Comparison of ENCODE assay signal across 8 cellular contexts in genomic region chr19:35673121-35673804, GRCh38. TPM values are rescaled to one million over a fixed set of nuclear protein-coding genes. Genes with fewer than 3 reads are reported as not detected.
DNase-seq lines count a peak whose midpoint lies in the region; ATAC-seq and TF ChIP-seq lines count a peak whose summit lies in the region.

No MANE protein-coding gene starts in this region.

- no peaks in the 10 kb centered on the region for H4K20me1 ChIP-seq in PC-3 (ENCODE audit: low read length)

- H3K4me1 Mint-ChIP-seq in CD14-positive monocyte, result peaks cover 6% of the 10 kb centered on the region
- H3K4me1 Mint-ChIP-seq in endodermal cell, result peaks cover 2% of the 10 kb centered on the region
- peaks cover 3 to 10% (median 7%) of the 10 kb centered on the region in 3 donors for H3K4me1 Mint-ChIP-seq in naive B cell

- H3K27me3 ChIP-seq in endodermal cell (ENCODE audit: control insufficient read depth, insufficient read depth, low read length, poor library complexity, severe bottlenecking), result peaks cover 22% of the 10 kb centered on the region
- H3K27me3 ChIP-seq in upper lobe of left lung, result peaks cover 0 to 11% (median 4%) of the 10 kb centered on the region in 4 donors
- H3K27me3 ChIP-seq in PC-3 (ENCODE audit: low read length), result 0 out of 2 replicates have a peak, but pooled peaks cover 7% of the 10 kb centered on the region

- no peak for TF ChIP-seq EP300 in upper lobe of left lung (IDR thresholded peaks at IDR 0.05)

- H3K79me2 ChIP-seq in PC-3 (ENCODE audit: low read length), result no peaks in the 10 kb centered on the region

- no peak for TF ChIP-seq CTCF in CD14-positive monocyte (IDR thresholded peaks at IDR 0.05)
- no peak for TF ChIP-seq CTCF in endodermal cell (conservative IDR thresholded peaks at IDR 0.05)
- no peak for TF ChIP-seq CTCF in upper lobe of left lung (IDR thresholded peaks at IDR 0.05)
- TF ChIP-seq CTCF in PC-3 (conservative IDR thresholded peaks at IDR 0.05; ENCODE audit: low read depth, low read length), result no peak

- H3K4me1 ChIP-seq in endodermal cell (ENCODE audit: control insufficient read depth, insufficient read depth, low read length) (no peaks in the 10 kb centered on the region), upper lobe of left lung (peaks cover 6 to 9% (median 6%) of the 10 kb centered on the region in 4 donors), PC-3 (ENCODE audit: insufficient read depth, low read length) (no peaks in the 10 kb centered on the region)

- H3K9me3 ChIP-seq in endodermal cell (ENCODE audit: control insufficient read depth, low read length) (no peaks in the 10 kb centered on the region), upper lobe of left lung (no peaks in the 10 kb centered on the region), PC-3 (ENCODE audit: low read length) (no peaks in the 10 kb centered on the region)

- H3K27me3 Mint-ChIP-seq in CD14-positive monocyte (ENCODE audit: low read depth in 3 of 3), result peaks cover 54 to 66% (median 59%) of the 10 kb centered on the region in 3 donors
- peaks cover 57% of the 10 kb centered on the region for H3K27me3 Mint-ChIP-seq in endodermal cell (ENCODE audit: insufficient read depth)
- peaks cover 22 to 64% (median 58%) of the 10 kb centered on the region in 3 donors for H3K27me3 Mint-ChIP-seq in naive B cell

- CTCF ChIA-PET in PC-3 (lab: Charles Lee), result no interaction called here

- H3K4me2 ChIP-seq in PC-3 (ENCODE audit: low read length), result no peak overlapping the region

- intact Hi-C loops in CD14-positive monocyte (cut with micrococcal nuclease), result no loop called here
- intact Hi-C loops in PC-3 (cut with micrococcal nuclease), result no loop called here

- H3K4me3 ChIP-seq in endodermal cell (ENCODE audit: low read length) (peak overlapping the region; percentile 75), upper lobe of left lung (peak overlapping the region in 3 of 4 donors; percentile 10 to 42 (median 41)), PC-3 (ENCODE audit: low read length) (no peak overlapping the region)

- H3K9me3 Mint-ChIP-seq in CD14-positive monocyte (peaks cover 0 to 9% (median 0%) of the 10 kb centered on the region in 7 donors), endodermal cell (no peaks in the 10 kb centered on the region), naive B cell (peaks cover 0 to 4% (median 0%) of the 10 kb centered on the region in 7 donors)

- H3K4me3 Mint-ChIP-seq in CD14-positive monocyte (peak overlapping the region; percentile 37 to 77), endodermal cell (peak overlapping the region; percentile 60), naive B cell (peak overlapping the region; percentile 61 to 79 (median 73))

- H3K27ac ChIP-seq in endodermal cell (ENCODE audit: low read depth, low read length) (no peak overlapping the region), upper lobe of left lung (no peak overlapping the region), PC-3 (ENCODE audit: low read length) (no peak overlapping the region)

- no peaks in the 10 kb centered on the region for H3K36me3 Mint-ChIP-seq in CD14-positive monocyte
- no peaks in the 10 kb centered on the region for H3K36me3 Mint-ChIP-seq in endodermal cell (ENCODE audit: low read depth)
- H3K36me3 Mint-ChIP-seq in naive B cell, result peaks cover 0 to 6% of the 10 kb centered on the region in 2 donors

- H3K9me2 ChIP-seq in PC-3 (replicated peaks; ENCODE audit: low read length), result no peaks in the 10 kb centered on the region

- no peak overlapping the region for H2AFZ ChIP-seq in PC-3 (ENCODE audit: low read length)

- 7 to 11% methylated on average over 13 to 39 of the region's 39 CpGs for WGBS in endodermal cell (ENCODE audit: insufficient coverage in 1 of 2, insufficient read length in 1 of 2), 2 experiments
- WGBS in upper lobe of left lung, 2 donors, result 5 to 6% methylated on average over 30 to 39 of the region's 39 CpGs

- no TSS peak for BruUV-seq in PC-3 (replicated peaks; lab: Mats Ljungman, UMichigan)

- POLR2A ChIA-PET in PC-3 (lab: Charles Lee; ENCODE audit: unreplicated experiment), result no interaction called here

- peak overlapping the region in 1 of 7 donors; percentile 30 for H3K27ac Mint-ChIP-seq in CD14-positive monocyte
- H3K27ac Mint-ChIP-seq in endodermal cell, result no peak overlapping the region
- no peak overlapping the region for H3K27ac Mint-ChIP-seq in naive B cell

- H3K9ac ChIP-seq in endodermal cell (ENCODE audit: extremely low read depth, low read length, poor library complexity, severe bottlenecking) (no peak overlapping the region), PC-3 (ENCODE audit: low read length) (no peak overlapping the region)

- H3K36me3 ChIP-seq in endodermal cell (ENCODE audit: control insufficient read depth, insufficient read depth, low read length) (no peaks in the 10 kb centered on the region), upper lobe of left lung (no peaks in the 10 kb centered on the region), PC-3 (ENCODE audit: low read depth, low read length) (no peaks in the 10 kb centered on the region)

- ATAC-seq in naive B cell (ENCODE audit: low read depth in 2 of 2), result peak; percentile 61 to 67
- ATAC-seq in upper lobe of left lung (ENCODE audit: low FRiP score in 2 of 2), result peak; percentile 55 to 80
- no peak for ATAC-seq in PC-3
- ATAC-seq in HG03135 (IDR thresholded peaks at IDR 0.05; ENCODE audit: unreplicated experiment), result no peak

- no peak for TF ChIP-seq POLR2A in upper lobe of left lung (IDR thresholded peaks at IDR 0.05)

- DNase-seq in CD14-positive monocyte (ENCODE audit: low spot score), result no peak
- peak; percentile 93 for DNase-seq in HuH-7 (ENCODE audit: low spot score)
- DNase-seq in activated CD4-positive, alpha-beta T cell treated with anti-CD3 and anti-CD28 coated beads, Interleukin-2, amount 50 U/mL, for 4 hours, result peak; percentile 22 to 30
- DNase-seq in endodermal cell, result peak; percentile 92
- no peak for DNase-seq in naive B cell
- peak; percentile 28 to 86 for DNase-seq in upper lobe of left lung
- DNase-seq in PC-3, result no peak

- no peaks in the 10 kb centered on the region for H3F3A ChIP-seq in PC-3 (ENCODE audit: low read length, unreplicated experiment)

RNA-seq across cellular contexts. Expression of gene UPK1A, which starts 6.9 kb away (rescaled TPM):
- polyA plus RNA-seq in CD14-positive monocyte (not detected), naive B cell (ENCODE audit: low read depth in 6 of 6) (not detected)
- total RNA-seq in endodermal cell (under 1 TPM; 0.37 to 0.46 TPM), upper lobe of left lung (not detected), PC-3 (2014; rRNA removed) (not detected in 2 replicates)
- not detected for polyA plus RNA-seq in endodermal cell (2013, experiment 1 of 2)
- 0.29 TPM for polyA plus RNA-seq in endodermal cell (2013, experiment 2 of 2)

RNA-seq across cellular contexts. Expression of gene COX6B1, which starts 25.1 kb away (rescaled TPM):
- 100 to 1,000 TPM; 825 to 948 TPM for polyA plus RNA-seq in CD14-positive monocyte
- total RNA-seq in endodermal cell, result 100 to 1,000 TPM; 401 to 445 TPM
- 515 TPM for polyA plus RNA-seq in endodermal cell (2013, experiment 1 of 2)
- polyA plus RNA-seq in endodermal cell (2013, experiment 2 of 2), result 477 TPM
- polyA plus RNA-seq in naive B cell (ENCODE audit: low read depth in 6 of 6), result 100 to 1,000 TPM; 623 to 732 (median 678) TPM
- total RNA-seq in upper lobe of left lung, result 100 to 1,000 TPM in 5 of 6 donors, 10 to 100 TPM in 1; 90.1 to 290 (median 235) TPM
- 405 and 563 TPM in 2 replicates for total RNA-seq in PC-3 (2014; rRNA removed)

RNA-seq across cellular contexts. Expression of gene ZBTB32, which starts 31.1 kb away (rescaled TPM):
- polyA plus RNA-seq in CD14-positive monocyte (not detected), naive B cell (ENCODE audit: low read depth in 6 of 6) (1 to 10 TPM in 1 of 6 donors, under 1 TPM in 4, not detected in 1; 0.21 to 1.3 (median 0.70) TPM)
- total RNA-seq in endodermal cell (not detected), upper lobe of left lung (under 1 TPM in 3 of 6 donors, not detected in 3; 0.20 to 0.55 (median 0.30) TPM), PC-3 (2014; rRNA removed) (not detected in 2 replicates)
- polyA plus RNA-seq in endodermal cell (2013, experiment 1 of 2), result not detected
- polyA plus RNA-seq in endodermal cell (2013, experiment 2 of 2), result not detected

RNA-seq across cellular contexts. Expression of gene ETV2, which starts 31.7 kb away (rescaled TPM):
- polyA plus RNA-seq in CD14-positive monocyte, result under 1 TPM; 0.82 to 0.93 TPM
- 1 to 10 TPM; 1.2 to 1.3 TPM for total RNA-seq in endodermal cell
- polyA plus RNA-seq in endodermal cell (2013, experiment 1 of 2), result 2.8 TPM
- 2.3 TPM for polyA plus RNA-seq in endodermal cell (2013, experiment 2 of 2)
- under 1 TPM in 1 of 6 donors, not detected in 5; 0.61 TPM for polyA plus RNA-seq in naive B cell (ENCODE audit: low read depth in 6 of 6)
- 1 to 10 TPM in 3 of 6 donors, under 1 TPM in 1, not detected in 2; 0.83 to 8.0 (median 1.8) TPM for total RNA-seq in upper lobe of left lung
- 0.36 TPM in 1 of 2 replicates, not detected in the other for total RNA-seq in PC-3 (2014; rRNA removed)

RNA-seq across cellular contexts. Expression of gene RBM42, which starts 44.4 kb away (rescaled TPM):
- 10 to 100 TPM; 50.3 to 53.3 TPM for polyA plus RNA-seq in CD14-positive monocyte
- total RNA-seq in endodermal cell, result 10 to 100 TPM; 81.1 to 89.2 TPM
- polyA plus RNA-seq in endodermal cell (2013, experiment 1 of 2), result 68.5 TPM
- 64.3 TPM for polyA plus RNA-seq in endodermal cell (2013, experiment 2 of 2)
- polyA plus RNA-seq in naive B cell (ENCODE audit: low read depth in 6 of 6), result 10 to 100 TPM; 30.6 to 71.1 (median 50.9) TPM
- 10 to 100 TPM; 37.7 to 80.3 (median 71.3) TPM for total RNA-seq in upper lobe of left lung
- total RNA-seq in PC-3 (2014; rRNA removed), result 81.6 and 126 TPM in 2 replicates

Comparison
In these comparisons a context has a peak if more than half of its experiments do, and no peak if none do; other contexts are left out.
1. DNase-seq: peak in HuH-7 (single experiment), activated CD4-positive, alpha-beta T cell treated with anti-CD3 and anti-CD28 coated beads, Interleukin-2, amount 50 U/mL, for 4 hours (2 of 2), endodermal cell (single experiment) and upper lobe of left lung (2 of 2); none in CD14-positive monocyte (single experiment), naive B cell (single experiment) and PC-3 (single experiment).
2. ATAC-seq: peak in naive B cell (2 of 2) and upper lobe of left lung (2 of 2); none in PC-3 (single experiment) and HG03135 (single experiment).
3. Peak in every context shown above with its lines, with median percentiles within 50 percentile points of each other: H3K4me3 Mint-ChIP-seq.